21 cellular contexts compared by ENCODE assay signal in genomic region chr3:9379327-9379726, GRCh38. TPM values are rescaled to one million over a fixed set of nuclear protein-coding genes. Genes with fewer than 3 reads are reported as not detected.
A peak's percentile ranks its signal among the peaks of the same experiment; 100 is the strongest.
DNase-seq lines count a peak whose midpoint lies in the region; ATAC-seq and TF ChIP-seq lines count a peak whose summit lies in the region.
"Had no signal": no experiment of that assay in that cellular context is flagged by ENCODE, and none has a peak within 500 bp of the region (broad histone marks: within the 10 kb centered on the region; RNA-seq: fewer than 3 reads in every experiment).

No MANE protein-coding gene starts in this region.

- H3K4me3 Mint-ChIP-seq in CD4-positive, alpha-beta memory T cell: no peak overlapping the region
- H3K4me3 Mint-ChIP-seq in stimulated activated effector memory CD8-positive, alpha-beta T cell treated with anti-CD3 and anti-CD28 coated beads, Interleukin-12 subunit alpha, Interleukin-12 subunit beta, amount 100 ng/mL, for 72 hours: no peak overlapping the region
- H3K4me3 Mint-ChIP-seq: B cell, CD14-positive monocyte, GM23338, H9 had no signal

- ATAC-seq in Right ventricle myocardium inferior (peak; percentile 39), Right ventricle myocardium superior (ENCODE audit: poor library complexity) (no peak), left lung (peak; percentile 36), GM19351 (IDR thresholded peaks at IDR 0.05; ENCODE audit: unreplicated experiment) (no peak), HG03571 (IDR thresholded peaks at IDR 0.05; ENCODE audit: unreplicated experiment) (no peak)
- ATAC-seq in stimulated activated effector memory CD8-positive, alpha-beta T cell treated with anti-CD3 and anti-CD28 coated beads, Interleukin-12 subunit alpha, Interleukin-12 subunit beta, amount 100 ng/mL, for 72 hours: no peak
- ATAC-seq: GM23338 had no signal

- no peaks in the 10 kb centered on the region for H3K4me1 ChIP-seq in CD4-positive, alpha-beta memory T cell (ENCODE audit: insufficient read depth, low read length)
- H3K4me1 ChIP-seq in left lung: peaks cover 0 to 4% of the 10 kb centered on the region in 2 donors

- H3K27ac Mint-ChIP-seq in CD4-positive, alpha-beta memory T cell: peak overlapping the region in 4 of 7 donors; percentile 25 to 78 (median 54)
- H3K27ac Mint-ChIP-seq in stimulated activated effector memory CD8-positive, alpha-beta T cell treated with anti-CD3 and anti-CD28 coated beads, Interleukin-12 subunit alpha, Interleukin-12 subunit beta, amount 100 ng/mL, for 72 hours: peak overlapping the region; percentile 2
- H3K27ac Mint-ChIP-seq: B cell, GM23338, H9 had no signal

- H3K9me3 ChIP-seq in CD4-positive, alpha-beta memory T cell (ENCODE audit: control insufficient read depth in 1 of 2, low read length in 2 of 2): no peaks in the 10 kb centered on the region
- no peaks in the 10 kb centered on the region for H3K9me3 ChIP-seq in left lung

- POLR2A ChIA-PET in CD4-positive, alpha-beta memory T cell (lab: Charles Lee; ENCODE audit: partially characterized antibody): interaction anchor here (1.4 to 2.0 kb wide), 2 partner anchors 16 to 17 kb away, joined by 5 to 14 read pairs; partner anchors contain the start of gene THUMPD3

- intact Hi-C loops in Right ventricle myocardium inferior (cut with DNase I): no loop called here
- intact Hi-C loops in Right ventricle myocardium superior (cut with DNase I): loop anchor here (5.0 kb wide), 1 partner anchor 73 kb away; no protein-coding TSS in a partner anchor
- intact Hi-C loops in CD4-positive, alpha-beta memory T cell (cut with micrococcal nuclease): no loop called here
- intact Hi-C loops in left lung (cut with DNase I): no loop called here

- no peaks in the 10 kb centered on the region for H3K9me3 Mint-ChIP-seq in CD4-positive, alpha-beta memory T cell
- no peaks in the 10 kb centered on the region for H3K9me3 Mint-ChIP-seq in stimulated activated effector memory CD8-positive, alpha-beta T cell treated with anti-CD3 and anti-CD28 coated beads, Interleukin-12 subunit alpha, Interleukin-12 subunit beta, amount 100 ng/mL, for 72 hours
- H3K9me3 Mint-ChIP-seq: CD14-positive monocyte, GM23338, H9 had no signal

- H3K36me3 Mint-ChIP-seq in CD4-positive, alpha-beta memory T cell: peaks cover 55 to 77% of the 10 kb centered on the region in 2 donors
- peaks cover 100% of the 10 kb centered on the region for H3K36me3 Mint-ChIP-seq in stimulated activated effector memory CD8-positive, alpha-beta T cell treated with anti-CD3 and anti-CD28 coated beads, Interleukin-12 subunit alpha, Interleukin-12 subunit beta, amount 100 ng/mL, for 72 hours

- H3K4me1 Mint-ChIP-seq in CD4-positive, alpha-beta memory T cell: peaks cover 13 to 27% (median 17%) of the 10 kb centered on the region in 4 donors
- peaks cover 6% of the 10 kb centered on the region for H3K4me1 Mint-ChIP-seq in stimulated activated effector memory CD8-positive, alpha-beta T cell treated with anti-CD3 and anti-CD28 coated beads, Interleukin-12 subunit alpha, Interleukin-12 subunit beta, amount 100 ng/mL, for 72 hours
- H3K4me1 Mint-ChIP-seq: B cell, CD14-positive monocyte, GM23338, H9 had no signal

- H3K4me3 ChIP-seq in CD4-positive, alpha-beta memory T cell (ENCODE audit: low read length in 2 of 2): no peak overlapping the region
- H3K4me3 ChIP-seq in left lung: no peak overlapping the region
- H3K4me3 ChIP-seq: GM23338, PC-9 had no signal

- no peaks in the 10 kb centered on the region for H3K27me3 Mint-ChIP-seq in CD4-positive, alpha-beta memory T cell
- H3K27me3 Mint-ChIP-seq: B cell had no signal

- H3K27me3 ChIP-seq in CD4-positive, alpha-beta memory T cell (ENCODE audit: insufficient read depth, low read length): no peaks in the 10 kb centered on the region
- H3K27me3 ChIP-seq in left lung: no peaks in the 10 kb centered on the region

- no peak overlapping the region for H3K27ac ChIP-seq in CD4-positive, alpha-beta memory T cell (ENCODE audit: low read depth, low read length)
- H3K27ac ChIP-seq in left lung: no peak overlapping the region
- H3K27ac ChIP-seq: 22Rv1, PC-9 had no signal

- H3K36me3 ChIP-seq in CD4-positive, alpha-beta memory T cell (ENCODE audit: insufficient read depth, low read length): peaks cover 71% of the 10 kb centered on the region
- H3K36me3 ChIP-seq in left lung: peaks cover 0 to 76% of the 10 kb centered on the region in 2 donors

- CTCF ChIA-PET in CD4-positive, alpha-beta memory T cell (lab: Charles Lee; ENCODE audit: partially characterized antibody): no interaction called here

- DNase-seq in Right ventricle myocardium inferior (ENCODE audit: missing footprints) (no peak), Right ventricle myocardium superior (no peak), left lung (no peak)
- DNase-seq in CD4-positive, alpha-beta memory T cell: no peak
- no peak for DNase-seq in stimulated activated effector memory CD8-positive, alpha-beta T cell treated with anti-CD3 and anti-CD28 coated beads, Interleukin-12 subunit alpha, Interleukin-12 subunit beta, amount 100 ng/mL, for 72 hours (ENCODE audit: low spot score in 2 of 2)
- DNase-seq: H9, KBM-7, NCI-H1105 treated with DMSO at 0.1 percent for 48 hours, NCI-H146, NCI-H1930, NCI-H2107, NCI-H446, NCI-H526, PC-9, SHP77 had no signal

- TF ChIP-seq CTCF in left lung (IDR thresholded peaks at IDR 0.05): no peak

RNA-seq across cellular contexts. Expression of gene THUMPD3, which starts 16.5 kb away (rescaled TPM):
- total RNA-seq in Right ventricle myocardium inferior: 48.3 TPM
- total RNA-seq in Right ventricle myocardium superior: 52.9 TPM
- 10 to 100 TPM; 36.9 to 39.2 TPM for total RNA-seq in CD4-positive, alpha-beta memory T cell
- 10 to 100 TPM; 10.8 to 29.3 TPM for polyA plus RNA-seq in CD4-positive, alpha-beta memory T cell
- 10 to 100 TPM; 32.2 to 35.4 TPM for total RNA-seq in left lung

RNA-seq across cellular contexts. Expression of gene SETD5, which starts 18.1 kb away (rescaled TPM):
- total RNA-seq in Right ventricle myocardium inferior (51.6 TPM), Right ventricle myocardium superior (49.7 TPM), left lung (100 to 1,000 TPM in 1 of 2 donors, 10 to 100 TPM in 1; 82.2 to 113 TPM)
- 100 to 1,000 TPM; 142 TPM for total RNA-seq in CD4-positive, alpha-beta memory T cell
- polyA plus RNA-seq in CD4-positive, alpha-beta memory T cell: 10 to 100 TPM in 1 of 2 donors, 1 to 10 TPM in 1; 8.4 to 51.4 TPM

Comparison
In these comparisons a context has a peak if more than half of its experiments do, and no peak if none do; other contexts are left out.
1. ATAC-seq: peak in Right ventricle myocardium inferior (single experiment) and left lung (single experiment); none in Right ventricle myocardium superior (single experiment), stimulated activated effector memory CD8-positive, alpha-beta T cell treated with anti-CD3 and anti-CD28 coated beads, Interleukin-12 subunit alpha, Interleukin-12 subunit beta, amount 100 ng/mL, for 72 hours (single experiment), GM19351 (single experiment) and HG03571 (single experiment).